In genomic region chr1:184494929-184495328, GRCh38 we compare ENCODE assay signal across 11 cellular contexts.
DNase-seq lines count a peak whose midpoint lies in the region; ATAC-seq lines count a peak whose summit lies in the region.
"Had no signal": no experiment of that assay in that cellular context is flagged by ENCODE, and none has a peak within 500 bp of the region (broad histone marks: within the 10 kb centered on the region; RNA-seq: fewer than 3 reads in every experiment).

No MANE protein-coding gene starts in this region.

- H3K4me3 ChIP-seq in trophoblast cell (ENCODE audit: low read depth, low read length), result no peak overlapping the region
- H3K4me3 ChIP-seq: Peyer's patch had no signal

- H3K9me3 ChIP-seq in trophoblast cell (ENCODE audit: insufficient read depth, low read depth, low read length), result no peaks in the 10 kb centered on the region
- H3K9me3 ChIP-seq: Peyer's patch had no signal

- no peak overlapping the region for H2AK5ac ChIP-seq in trophoblast cell (ENCODE audit: low read length)

- no peaks in the 10 kb centered on the region for H3K27me3 ChIP-seq in trophoblast cell (ENCODE audit: insufficient read depth, low read length)
- H3K27me3 ChIP-seq: Peyer's patch had no signal

- no peak overlapping the region for H3K27ac ChIP-seq in trophoblast cell (ENCODE audit: low read depth, low read length)

- no peak overlapping the region for H3K14ac ChIP-seq in trophoblast cell (ENCODE audit: low read length)

- no peak overlapping the region for H3K4me2 ChIP-seq in trophoblast cell (ENCODE audit: low read length)

- H2BK12ac ChIP-seq in trophoblast cell (ENCODE audit: low read length), result no peak overlapping the region

- no peak overlapping the region for H2AFZ ChIP-seq in trophoblast cell (ENCODE audit: insufficient read depth, low read length, poor library complexity)

- H4K91ac ChIP-seq in trophoblast cell (ENCODE audit: low read depth, low read length), result no peak overlapping the region

- peak overlapping the region; percentile 46 for H3K18ac ChIP-seq in trophoblast cell (ENCODE audit: low read length)

- no peak overlapping the region for H2BK120ac ChIP-seq in trophoblast cell (ENCODE audit: insufficient read depth, low read length, poor library complexity)

- WGBS in trophoblast cell (ENCODE audit: extremely low coverage, insufficient coverage, insufficient read length), result no CpG with 5 or more reads among the region's 4 CpGs

- no peak overlapping the region for H4K12ac ChIP-seq in trophoblast cell (ENCODE audit: low read depth, low read length)

- H3K23ac ChIP-seq in trophoblast cell (ENCODE audit: low read length), result no peak overlapping the region

- peaks cover 4% of the 10 kb centered on the region in 2 experiments for H3K4me1 ChIP-seq in trophoblast cell (ENCODE audit: control insufficient read depth in 1 of 2, insufficient read depth in 2 of 2, low read length in 2 of 2)

- ATAC-seq in GM18909 (IDR thresholded peaks at IDR 0.05; ENCODE audit: poor library complexity, unreplicated experiment), result peak; percentile 86
- peak; percentile 85 for ATAC-seq in GM21529 (IDR thresholded peaks at IDR 0.05; ENCODE audit: unreplicated experiment)
- ATAC-seq in HG03108 (IDR thresholded peaks at IDR 0.05; ENCODE audit: unreplicated experiment), result peak; percentile 79

- peak overlapping the region; percentile 18 for H2BK5ac ChIP-seq in trophoblast cell (ENCODE audit: low read depth, low read length, poor library complexity)

- no peak overlapping the region for H4K8ac ChIP-seq in trophoblast cell (ENCODE audit: low read depth, low read length)

- H3K4ac ChIP-seq in trophoblast cell (ENCODE audit: low read depth, low read length), result no peak overlapping the region

- DNase-seq in trophoblast cell (no peak), COLO829 (ENCODE audit: low spot score) (no peak)
- DNase-seq in activated CD4-positive, alpha-beta T cell treated with anti-CD3 and anti-CD28 coated beads for 1 hour, result no peak
- no peak for DNase-seq in activated naive CD4-positive, alpha-beta T cell treated with Interleukin-2 at 50 U/mL for 16 hours
- DNase-seq: activated CD4-positive, CD25-positive, alpha-beta regulatory T cell; activated gamma-delta T cell treated with Interleukin-2 at 50 U/mL for 16 hours; NCI-H1105 treated with DMSO at 0.1 percent for 48 hours; Peyer's patch had no signal

- no peaks in the 10 kb centered on the region for H3K79me1 ChIP-seq in trophoblast cell (ENCODE audit: low read length)

- peaks cover 2% of the 10 kb centered on the region for H3K79me2 ChIP-seq in trophoblast cell (ENCODE audit: control insufficient read depth, insufficient read depth, low read length, poor library complexity)

- no peak overlapping the region for H3K9ac ChIP-seq in trophoblast cell (ENCODE audit: low read length)

- peaks cover 0 to 2% of the 10 kb centered on the region in 2 experiments for H3K36me3 ChIP-seq in trophoblast cell (ENCODE audit: control insufficient read depth in 1 of 2, insufficient read depth in 2 of 2, low read length in 2 of 2)
- H3K36me3 ChIP-seq: Peyer's patch had no signal
